Comparison of ENCODE assay signal across 2 cellular contexts in the genomic region with DNA sequence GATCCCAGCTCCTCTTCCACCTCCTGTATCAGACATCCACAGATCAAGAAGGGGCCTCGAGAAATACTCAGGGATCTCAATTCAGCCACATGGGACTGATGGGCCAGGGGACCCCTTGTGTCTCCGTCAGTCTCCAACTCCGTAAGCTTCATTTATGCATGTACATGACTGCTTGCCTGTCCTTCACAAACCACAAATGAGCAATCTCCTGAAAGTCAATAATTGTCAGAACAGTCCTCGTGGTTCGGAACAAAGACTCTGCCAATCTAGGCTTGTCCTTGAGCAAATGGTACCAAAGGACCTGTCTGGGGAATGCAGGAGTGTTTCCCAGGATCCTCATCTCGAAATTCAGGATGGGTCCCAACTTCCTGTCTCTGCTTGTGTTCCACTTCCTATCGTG.
TF ChIP-seq lines count a peak whose summit lies in the region.

No MANE protein-coding gene starts in this region.

TF ChIP-seq in GM12891, 5 proteins besides CTCF, POLR2A, EP300 and RAD21:
- TF ChIP-seq SPI1 (IDR thresholded peaks at IDR 0.05; ENCODE audit: low read depth, low read length) (no peak), POU2F2 (IDR thresholded peaks at IDR 0.05; ENCODE audit: low read depth, low read length) (peak; percentile 59; the same call in 1 of the 2 replicates)

TF ChIP-seq in IMR-90, 13 proteins besides CTCF, POLR2A, EP300 and RAD21:
- TF ChIP-seq RCOR1 (IDR thresholded peaks at IDR 0.05; ENCODE audit: insufficient replicate concordance, low read length) (no peak), MAZ (IDR thresholded peaks at IDR 0.05; ENCODE audit: borderline replicate concordance, low read depth, low read length) (no peak), NFE2L2 (IDR thresholded peaks at IDR 0.05; ENCODE audit: low read depth, low read length) (no peak), SMC3 (IDR thresholded peaks at IDR 0.05; ENCODE audit: low read depth, low read length) (no peak), RFX5 (IDR thresholded peaks at IDR 0.05; ENCODE audit: low read depth, low read length) (no peak), FOS (IDR thresholded peaks at IDR 0.05; ENCODE audit: low read depth, low read length) (no peak), MAFK (IDR thresholded peaks at IDR 0.05; ENCODE audit: low read depth, low read length) (no peak), BHLHE40 (IDR thresholded peaks at IDR 0.05; ENCODE audit: low read depth, low read length) (no peak), CEBPB (IDR thresholded peaks at IDR 0.05; ENCODE audit: low read depth, low read length) (no peak), MXI1 (IDR thresholded peaks at IDR 0.05; ENCODE audit: borderline replicate concordance, low read depth, low read length) (no peak), CHD1 (IDR thresholded peaks at IDR 0.05; ENCODE audit: low read depth, low read length) (no peak)
- TF ChIP-seq, protein P1, sequence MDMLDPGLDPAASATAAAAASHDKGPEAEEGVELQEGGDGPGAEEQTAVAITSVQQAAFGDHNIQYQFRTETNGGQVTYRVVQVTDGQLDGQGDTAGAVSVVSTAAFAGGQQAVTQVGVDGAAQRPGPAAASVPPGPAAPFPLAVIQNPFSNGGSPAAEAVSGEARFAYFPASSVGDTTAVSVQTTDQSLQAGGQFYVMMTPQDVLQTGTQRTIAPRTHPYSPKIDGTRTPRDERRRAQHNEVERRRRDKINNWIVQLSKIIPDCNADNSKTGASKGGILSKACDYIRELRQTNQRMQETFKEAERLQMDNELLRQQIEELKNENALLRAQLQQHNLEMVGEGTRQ (IDR thresholded peaks at IDR 0.05; ENCODE audit: low read depth, low read length): no peak
- TF ChIP-seq, protein P2, sequence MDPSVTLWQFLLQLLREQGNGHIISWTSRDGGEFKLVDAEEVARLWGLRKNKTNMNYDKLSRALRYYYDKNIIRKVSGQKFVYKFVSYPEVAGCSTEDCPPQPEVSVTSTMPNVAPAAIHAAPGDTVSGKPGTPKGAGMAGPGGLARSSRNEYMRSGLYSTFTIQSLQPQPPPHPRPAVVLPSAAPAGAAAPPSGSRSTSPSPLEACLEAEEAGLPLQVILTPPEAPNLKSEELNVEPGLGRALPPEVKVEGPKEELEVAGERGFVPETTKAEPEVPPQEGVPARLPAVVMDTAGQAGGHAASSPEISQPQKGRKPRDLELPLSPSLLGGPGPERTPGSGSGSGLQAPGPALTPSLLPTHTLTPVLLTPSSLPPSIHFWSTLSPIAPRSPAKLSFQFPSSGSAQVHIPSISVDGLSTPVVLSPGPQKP (IDR thresholded peaks at IDR 0.05; ENCODE audit: borderline replicate concordance, low read depth, low read length): no peak
